14 cellular contexts compared by ENCODE assay signal in the genomic region with DNA sequence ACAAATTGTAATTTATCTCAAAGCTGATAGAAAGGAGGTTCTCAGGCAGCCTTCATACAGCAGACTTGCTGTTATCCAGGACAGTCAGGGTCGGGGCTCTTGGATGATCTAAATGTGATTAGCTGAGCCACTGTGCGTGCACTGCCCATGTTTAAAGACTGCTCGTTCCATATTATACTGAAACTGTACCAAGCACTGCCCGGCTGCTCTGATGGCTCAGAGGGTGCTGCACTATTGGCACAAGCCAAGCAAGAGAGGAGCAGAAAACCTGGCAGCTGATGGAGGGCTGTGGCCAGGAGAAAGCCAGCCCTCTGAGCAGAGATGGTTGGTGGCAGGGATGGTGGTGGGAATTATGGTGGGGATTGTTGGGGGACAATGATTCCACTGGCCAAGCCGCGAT.
"Had no signal": no experiment of that assay in that cellular context is flagged by ENCODE, and none has a peak within 500 bp of the region (broad histone marks: within the 10 kb centered on the region; RNA-seq: fewer than 3 reads in every experiment).

No MANE protein-coding gene starts in this region.

- H3K27ac Mint-ChIP-seq: activated CD4-positive, alpha-beta T cell treated with anti-CD3 and anti-CD28 coated beads, Interleukin-2, amount 10 ng/mL, durations not matched to agents 24 days and 14 days; activated naive CD4-positive, alpha-beta T cell treated with anti-CD3 and anti-CD28 coated beads, Interleukin-2, amount 10 ng/mL, durations not matched to agents 7 days and 5 days; activated T-helper 2 cell treated with anti-CD3 and anti-CD28 coated beads, Interferon-gamma antibody, Interleukin-2, Interleukin-4, amounts not matched to agents 10 μg/mL and 5 μg/mL and 100 μg/mL, durations not matched to agents 14 hours and 24 hours and 36 hours; T-helper 17 cell; WTC11 had no signal

- H3K4me1 ChIP-seq: adrenal gland, left lung, pancreas had no signal

- H3K4me1 Mint-ChIP-seq: activated CD4-positive, alpha-beta T cell treated with anti-CD3 and anti-CD28 coated beads, Interleukin-2, amount 10 ng/mL, durations not matched to agents 24 days and 14 days; activated naive CD4-positive, alpha-beta T cell treated with anti-CD3 and anti-CD28 coated beads, Interleukin-2, amount 10 ng/mL, durations not matched to agents 7 days and 5 days; T-helper 17 cell had no signal

- H3K9me3 Mint-ChIP-seq: activated CD4-positive, alpha-beta T cell treated with anti-CD3 and anti-CD28 coated beads, Interleukin-2, amount 10 ng/mL, durations not matched to agents 24 days and 14 days; activated naive CD4-positive, alpha-beta T cell treated with anti-CD3 and anti-CD28 coated beads, Interleukin-2, amount 10 ng/mL, durations not matched to agents 7 days and 5 days; activated T-helper 2 cell treated with anti-CD3 and anti-CD28 coated beads, Interferon-gamma antibody, Interleukin-2, Interleukin-4, amounts not matched to agents 10 μg/mL and 5 μg/mL and 100 μg/mL, durations not matched to agents 14 hours and 24 hours and 36 hours; WTC11 had no signal

- H3K4me3 ChIP-seq: adrenal gland, coronary artery, left lung, pancreas had no signal

- H3K27me3 ChIP-seq: pancreas had no signal

- H3K27me3 Mint-ChIP-seq: activated CD4-positive, alpha-beta T cell treated with anti-CD3 and anti-CD28 coated beads, Interleukin-2, amount 10 ng/mL, durations not matched to agents 24 days and 14 days; activated naive CD4-positive, alpha-beta T cell treated with anti-CD3 and anti-CD28 coated beads, Interleukin-2, amount 10 ng/mL, durations not matched to agents 7 days and 5 days; T-helper 17 cell had no signal

- DNase-seq: activated CD4-positive, alpha-beta T cell treated with anti-CD3 and anti-CD28 coated beads, Interleukin-2, amount 10 ng/mL, durations not matched to agents 24 days and 14 days; activated naive CD4-positive, alpha-beta T cell treated with anti-CD3 and anti-CD28 coated beads, Interleukin-2, amount 10 ng/mL, durations not matched to agents 7 days and 5 days; activated T-cell treated with anti-CD3 and anti-CD28 coated beads for 4 hours; adrenal gland; caudate nucleus; effector CD8-positive, alpha-beta T cell; left lung; pancreas; stimulated activated CD4-positive, alpha-beta T cell treated with anti-CD3 and anti-CD28 coated beads, Interleukin-2, amount 100 ng/mL, for 24 hours; stimulated activated naive CD8-positive, alpha-beta T cell treated with anti-CD3 and anti-CD28 coated beads, Interleukin-15, Interleukin-2, amounts not matched to agents 100 U/mL and 50 U/mL, for 24 hours; T-helper 17 cell had no signal

- H3K4me3 Mint-ChIP-seq: activated CD4-positive, alpha-beta T cell treated with anti-CD3 and anti-CD28 coated beads, Interleukin-2, amount 10 ng/mL, durations not matched to agents 24 days and 14 days; activated naive CD4-positive, alpha-beta T cell treated with anti-CD3 and anti-CD28 coated beads, Interleukin-2, amount 10 ng/mL, durations not matched to agents 7 days and 5 days; T-helper 17 cell; WTC11 had no signal

- H3K27ac ChIP-seq: adrenal gland, left lung, pancreas had no signal

- H3K36me3 ChIP-seq: left lung, pancreas had no signal

- H3K9me3 ChIP-seq: adrenal gland, left lung, pancreas had no signal

- H3K36me3 Mint-ChIP-seq: activated naive CD4-positive, alpha-beta T cell treated with anti-CD3 and anti-CD28 coated beads, Interleukin-2, amount 10 ng/mL, durations not matched to agents 7 days and 5 days; WTC11 had no signal
